ENCODE assay signal across 1 cellular context in the genomic region with DNA sequence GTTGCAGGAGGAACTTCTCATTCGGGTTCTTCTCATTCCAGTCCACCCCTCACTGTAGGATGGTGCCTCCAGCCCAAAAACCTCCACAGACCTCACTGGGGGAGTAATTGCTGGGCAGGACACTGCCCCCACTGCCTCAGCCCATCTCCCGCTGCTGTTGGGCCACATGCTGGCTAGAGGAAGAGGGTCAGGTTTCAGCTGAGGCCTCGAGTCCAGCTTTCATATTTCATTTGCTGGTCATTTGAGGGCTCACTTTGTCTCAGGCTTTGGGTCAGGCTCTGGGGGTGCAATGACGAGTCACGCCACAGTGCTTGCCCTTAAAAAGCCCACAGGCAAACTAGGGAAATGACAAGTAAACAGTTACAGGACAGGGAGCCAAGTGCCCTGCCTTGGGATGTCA.
TF ChIP-seq lines count a peak whose summit lies in the region.

No MANE protein-coding gene starts in this region.

TF ChIP-seq in Ishikawa, 13 proteins besides CTCF, POLR2A, EP300 and RAD21 (continued from another document):
- TF ChIP-seq, protein P1, sequence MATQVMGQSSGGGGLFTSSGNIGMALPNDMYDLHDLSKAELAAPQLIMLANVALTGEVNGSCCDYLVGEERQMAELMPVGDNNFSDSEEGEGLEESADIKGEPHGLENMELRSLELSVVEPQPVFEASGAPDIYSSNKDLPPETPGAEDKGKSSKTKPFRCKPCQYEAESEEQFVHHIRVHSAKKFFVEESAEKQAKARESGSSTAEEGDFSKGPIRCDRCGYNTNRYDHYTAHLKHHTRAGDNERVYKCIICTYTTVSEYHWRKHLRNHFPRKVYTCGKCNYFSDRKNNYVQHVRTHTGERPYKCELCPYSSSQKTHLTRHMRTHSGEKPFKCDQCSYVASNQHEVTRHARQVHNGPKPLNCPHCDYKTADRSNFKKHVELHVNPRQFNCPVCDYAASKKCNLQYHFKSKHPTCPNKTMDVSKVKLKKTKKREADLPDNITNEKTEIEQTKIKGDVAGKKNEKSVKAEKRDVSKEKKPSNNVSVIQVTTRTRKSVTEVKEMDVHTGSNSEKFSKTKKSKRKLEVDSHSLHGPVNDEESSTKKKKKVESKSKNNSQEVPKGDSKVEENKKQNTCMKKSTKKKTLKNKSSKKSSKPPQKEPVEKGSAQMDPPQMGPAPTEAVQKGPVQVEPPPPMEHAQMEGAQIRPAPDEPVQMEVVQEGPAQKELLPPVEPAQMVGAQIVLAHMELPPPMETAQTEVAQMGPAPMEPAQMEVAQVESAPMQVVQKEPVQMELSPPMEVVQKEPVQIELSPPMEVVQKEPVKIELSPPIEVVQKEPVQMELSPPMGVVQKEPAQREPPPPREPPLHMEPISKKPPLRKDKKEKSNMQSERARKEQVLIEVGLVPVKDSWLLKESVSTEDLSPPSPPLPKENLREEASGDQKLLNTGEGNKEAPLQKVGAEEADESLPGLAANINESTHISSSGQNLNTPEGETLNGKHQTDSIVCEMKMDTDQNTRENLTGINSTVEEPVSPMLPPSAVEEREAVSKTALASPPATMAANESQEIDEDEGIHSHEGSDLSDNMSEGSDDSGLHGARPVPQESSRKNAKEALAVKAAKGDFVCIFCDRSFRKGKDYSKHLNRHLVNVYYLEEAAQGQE (IDR thresholded peaks at IDR 0.05; ENCODE audit: low read depth) = no peak
- no peak for TF ChIP-seq ZBTB7A (IDR thresholded peaks at IDR 0.05; ENCODE audit: low read depth)
- TF ChIP-seq CEBPB (IDR thresholded peaks at IDR 0.05) = no peak
- TF ChIP-seq TAF1 (IDR thresholded peaks at IDR 0.05; ENCODE audit: low read depth) = no peak
